ENCODE assay signal across 16 cellular contexts in the genomic region with DNA sequence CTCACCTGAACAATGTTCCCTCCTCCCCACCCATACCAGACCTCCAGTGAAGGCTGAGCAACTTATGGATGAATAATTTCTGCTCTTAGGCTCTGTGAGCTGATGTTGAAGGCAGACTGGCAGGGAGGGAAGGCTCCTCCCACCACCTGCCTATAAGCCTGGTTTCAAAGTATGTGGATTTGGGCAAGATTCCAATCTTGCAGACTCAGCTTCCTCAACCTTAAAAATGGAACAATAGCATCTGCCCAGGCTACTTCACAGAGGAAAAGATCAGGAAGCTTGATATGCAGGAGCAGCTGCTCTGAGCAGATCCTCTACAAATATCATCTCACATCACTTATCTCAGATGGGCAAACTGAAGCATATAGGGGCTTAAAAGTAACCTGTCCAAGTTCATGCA.
DNase-seq lines count a peak whose midpoint lies in the region; ATAC-seq and TF ChIP-seq lines count a peak whose summit lies in the region.
"Had no signal": no experiment of that assay in that cellular context is flagged by ENCODE, and none has a peak within 500 bp of the region (broad histone marks: within the 10 kb centered on the region; RNA-seq: fewer than 3 reads in every experiment).

No MANE protein-coding gene starts in this region.

- no TSS peak for BruUV-seq in Calu3 (replicated peaks; lab: Mats Ljungman, UMichigan)

- no peaks in the 10 kb centered on the region for H3K9me3 Mint-ChIP-seq in Calu3 (ENCODE audit: low read depth, unreplicated experiment)

- peak; percentile 39 for DNase-seq in Calu3
- DNase-seq in Kasumi-1 (lab: John Stamatoyannopoulos, UW): peak; percentile 31 to 33
- DNase-seq in kidney tubule cell (ENCODE audit: low spot score): peak; percentile 90
- no peak for DNase-seq in HuH-7.5 (ENCODE audit: low spot score)
- no peak for DNase-seq in ascending aorta (ENCODE audit: low spot score in 2 of 2)
- DNase-seq: activated CD4-positive, alpha-beta T cell treated with anti-CD3 and anti-CD28 coated beads, Interleukin-2, amount 50 U/mL, for 1 hour; activated effector memory CD4-positive, alpha-beta T cell treated with anti-CD3 and anti-CD28 coated beads, Interleukin-2, amount 50 U/mL, for 16 hours; HFFc6; left cardiac atrium; NCI-H748 treated with DMSO at 0.1 percent for 48 hours; stimulated activated CD4-positive, alpha-beta T cell treated with anti-CD3 and anti-CD28 coated beads, Interleukin-1b, Interleukin-23, amount 100 ng/mL, for 48 hours; stimulated activated naive CD4-positive, alpha-beta T cell treated with Interleukin-2 at 50 U/mL for 16 hours had no signal

- no peak overlapping the region for H3K27ac ChIP-seq in ascending aorta

- no peak for TF ChIP-seq POLR2A in GM18505 (IDR thresholded peaks at IDR 0.05; ENCODE audit: borderline replicate concordance, extremely low read depth, insufficient read depth, insufficient read length)

- H3K27me3 Mint-ChIP-seq in Calu3 (ENCODE audit: unreplicated experiment): no peaks in the 10 kb centered on the region
- H3K27me3 Mint-ChIP-seq: central memory CD8-positive, alpha-beta T cell had no signal

- H3K4me1 Mint-ChIP-seq in Calu3 (ENCODE audit: low read depth, unreplicated experiment): peaks cover 34% of the 10 kb centered on the region

- peaks cover 5 to 6% of the 10 kb centered on the region in 2 donors for H3K4me1 ChIP-seq in ascending aorta

- no peak overlapping the region for H3K27ac Mint-ChIP-seq in Calu3 (ENCODE audit: unreplicated experiment)
- H3K27ac Mint-ChIP-seq: HFFc6 had no signal

- no peak for TF ChIP-seq CTCF in Calu3 (IDR thresholded peaks at IDR 0.05; ENCODE audit: unreplicated experiment)
- no peak for TF ChIP-seq CTCF in ascending aorta (IDR thresholded peaks at IDR 0.05)

- H3K36me3 Mint-ChIP-seq in Calu3 (ENCODE audit: insufficient read depth, unreplicated experiment): no peaks in the 10 kb centered on the region

- no peak overlapping the region for H3K4me3 Mint-ChIP-seq in Calu3 (ENCODE audit: low read depth, unreplicated experiment)
- H3K4me3 Mint-ChIP-seq: central memory CD8-positive, alpha-beta T cell; HFFc6 had no signal

- H3K4me3 ChIP-seq in ascending aorta: no peak overlapping the region

- CTCF ChIA-PET in Calu3 (lab: Charles Lee): no interaction called here

- no peaks in the 10 kb centered on the region for H3K27me3 ChIP-seq in ascending aorta

- peak; percentile 26; the same call in 2 of the 3 replicates for ATAC-seq in SK-N-SH treated with all-trans-retinoic acid at 6 μM for 48 hours
- no peak for ATAC-seq in HG03175 (IDR thresholded peaks at IDR 0.05; ENCODE audit: unreplicated experiment)
- ATAC-seq in GM18505 (IDR thresholded peaks at IDR 0.05; ENCODE audit: unreplicated experiment): no peak
- ATAC-seq: left cardiac atrium had no signal

- peaks cover 2 to 4% of the 10 kb centered on the region in 2 donors for H3K9me3 ChIP-seq in ascending aorta

- intact Hi-C loops in Calu3 (cut with micrococcal nuclease; ENCODE audit: unreplicated experiment): no loop called here
- intact Hi-C loops in ascending aorta (cut with DNase I): no loop called here

- H3K36me3 ChIP-seq in ascending aorta: no peaks in the 10 kb centered on the region

TF ChIP-seq in SK-N-SH treated with all-trans-retinoic acid at 6 μM for 48 hours, 23 proteins besides CTCF, POLR2A, EP300 and RAD21:
- TF ChIP-seq, protein P1, sequence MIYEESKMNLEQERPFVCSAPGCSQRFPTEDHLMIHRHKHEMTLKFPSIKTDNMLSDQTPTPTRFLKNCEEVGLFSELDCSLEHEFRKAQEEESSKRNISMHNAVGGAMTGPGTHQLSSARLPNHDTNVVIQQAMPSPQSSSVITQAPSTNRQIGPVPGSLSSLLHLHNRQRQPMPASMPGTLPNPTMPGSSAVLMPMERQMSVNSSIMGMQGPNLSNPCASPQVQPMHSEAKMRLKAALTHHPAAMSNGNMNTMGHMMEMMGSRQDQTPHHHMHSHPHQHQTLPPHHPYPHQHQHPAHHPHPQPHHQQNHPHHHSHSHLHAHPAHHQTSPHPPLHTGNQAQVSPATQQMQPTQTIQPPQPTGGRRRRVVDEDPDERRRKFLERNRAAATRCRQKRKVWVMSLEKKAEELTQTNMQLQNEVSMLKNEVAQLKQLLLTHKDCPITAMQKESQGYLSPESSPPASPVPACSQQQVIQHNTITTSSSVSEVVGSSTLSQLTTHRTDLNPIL (CRISPR knock-in tag; IDR thresholded peaks at IDR 0.05; ENCODE audit: low read depth): no peak
- TF ChIP-seq ZNF70 (CRISPR knock-in tag; IDR thresholded peaks at IDR 0.05): no peak

Comparison
In these comparisons a context has a peak if more than half of its experiments do, and no peak if none do; other contexts are left out.
1. DNase-seq: peak in Calu3 (single experiment), Kasumi-1 (2 of 2) and kidney tubule cell (single experiment); none in HuH-7.5 (single experiment) and ascending aorta (0 of 2).